Comparison of ENCODE assay signal across 8 cellular contexts in genomic region chr3:190566043-190566933, GRCh38. TPM values are rescaled to one million over a fixed set of nuclear protein-coding genes. Genes with fewer than 3 reads are reported as not detected.
DNase-seq lines count a peak whose midpoint lies in the region; TF ChIP-seq lines count a peak whose summit lies in the region.

No MANE protein-coding gene starts in this region.

- H3K79me2 ChIP-seq in PC-9 (ENCODE audit: low read depth) = no peaks in the 10 kb centered on the region
- peaks cover 8% of the 10 kb centered on the region for H3K79me2 ChIP-seq in smooth muscle cell (ENCODE audit: low read depth)

- peak overlapping the region; percentile 53 for H3K4me2 ChIP-seq in PC-9
- H3K4me2 ChIP-seq in smooth muscle cell = peak overlapping the region; percentile 58

- H3K27ac ChIP-seq in PC-9 = peak overlapping the region; percentile 82
- peak overlapping the region; percentile 98 for H3K27ac ChIP-seq in smooth muscle cell (ENCODE audit: low read depth)

- H3K9me2 ChIP-seq in PC-9 (ENCODE audit: insufficient read depth) = no peaks in the 10 kb centered on the region

- H2AFZ ChIP-seq in PC-9 (peak overlapping the region; percentile 72), smooth muscle cell (ENCODE audit: low read depth) (no peak overlapping the region)

- no peaks in the 10 kb centered on the region for H3K27me3 ChIP-seq in PC-9 (ENCODE audit: insufficient read depth, low read depth)
- H3K27me3 ChIP-seq in smooth muscle cell (ENCODE audit: low read depth) = no peaks in the 10 kb centered on the region

- intact Hi-C loops in PC-9 (cut with micrococcal nuclease; ENCODE audit: unreplicated experiment) = loop anchor here (1.0 to 10.0 kb wide), 6 partner anchors 20 to 669 kb away; no protein-coding TSS in a partner anchor

- H3K36me3 ChIP-seq in PC-9 (ENCODE audit: low read depth) = no peaks in the 10 kb centered on the region
- H3K36me3 ChIP-seq in smooth muscle cell (ENCODE audit: low read depth) = no peaks in the 10 kb centered on the region

- no peak for TF ChIP-seq CTCF in PC-9 (conservative IDR thresholded peaks at IDR 0.05)
- TF ChIP-seq CTCF in smooth muscle cell (IDR thresholded peaks at IDR 0.05; ENCODE audit: borderline replicate concordance, insufficient read depth, poor library complexity, severe bottlenecking) = no peak
- no peak for TF ChIP-seq CTCF in GM10248 (IDR thresholded peaks at IDR 0.05; ENCODE audit: control extremely low read depth, extremely low read depth, low read depth, missing control alignments)

- BruUV-seq in PC-9 (replicated peaks; lab: Mats Ljungman, UMichigan) = no TSS peak

- CTCF ChIA-PET in PC-9 (lab: Charles Lee) = interaction anchor here (0.7 kb wide), 1 partner anchor 33 kb away, joined by 4 read pairs; no protein-coding TSS in a partner anchor
- CTCF ChIA-PET in GM10248 (lab: Yijun Ruan, JAX) = interaction anchor here (1.1 to 1.3 kb wide), 2 partner anchors 15 to 24 kb away, joined by 3 read pairs; no protein-coding TSS in a partner anchor

- no peaks in the 10 kb centered on the region for H4K20me1 ChIP-seq in PC-9 (ENCODE audit: insufficient read depth)
- H4K20me1 ChIP-seq in smooth muscle cell (ENCODE audit: low read depth) = no peaks in the 10 kb centered on the region

- H3K9ac ChIP-seq in smooth muscle cell (ENCODE audit: low read depth) = peak overlapping the region; percentile 83

- peaks cover 23% of the 10 kb centered on the region; the same call in 1 of the 2 replicates for H3F3A ChIP-seq in PC-9 (ENCODE audit: insufficient read depth, low read depth)
- peaks cover 9% of the 10 kb centered on the region for H3F3A ChIP-seq in smooth muscle cell (ENCODE audit: low read depth)

- no peak overlapping the region for H3K4me3 ChIP-seq in PC-9
- H3K4me3 ChIP-seq in smooth muscle cell = no peak overlapping the region

- POLR2A ChIA-PET in PC-9 (lab: Charles Lee; ENCODE audit: unreplicated experiment) = interaction anchor here (0.6 to 0.7 kb wide), 2 partner anchors 51 to 97 kb away, joined by 3 to 4 read pairs; no protein-coding TSS in a partner anchor
- POLR2A ChIA-PET in GM10248 (lab: Yijun Ruan, JAX) = no interaction called here

- peaks cover 33% of the 10 kb centered on the region for H3K4me1 ChIP-seq in PC-9 (replicated peaks; ENCODE audit: insufficient read depth)
- peaks cover 14% of the 10 kb centered on the region for H3K4me1 ChIP-seq in smooth muscle cell (ENCODE audit: low read depth)

- DNase-seq in activated CD4-positive, alpha-beta T cell treated with anti-CD3 and anti-CD28 coated beads for 24 hours (ENCODE audit: low read depth in 2 of 2) = peak; percentile 24 to 60
- DNase-seq in activated CD4-positive, alpha-beta T cell treated with anti-CD3 and anti-CD28 coated beads, Interleukin-2, amount 50 U/mL, for 1 hour = no peak
- peak; percentile 94 to 100 for DNase-seq in PC-9
- peak; percentile 99 for DNase-seq in amniotic stem cell (lab: John Stamatoyannopoulos, UW)
- DNase-seq in hippocampal formation (lab: John Stamatoyannopoulos, UW) = peak; percentile 5 to 52
- peak; percentile 29 for DNase-seq in smooth muscle cell (lab: John Stamatoyannopoulos, UW; ENCODE audit: unreplicated experiment)
- no peak for DNase-seq in ecto neural progenitor cell (ENCODE audit: low spot score)
- no peak for DNase-seq in GM10248 (ENCODE audit: extremely low spot score)

- WGBS in smooth muscle cell (ENCODE audit: low lambda C conversion rate) = 20% methylated on average over 6 of the region's 6 CpGs

- H3K9me3 ChIP-seq in PC-9 (ENCODE audit: insufficient read depth, low read depth) (peaks cover 25% of the 10 kb centered on the region), smooth muscle cell (replicated peaks; ENCODE audit: low read depth) (no peaks in the 10 kb centered on the region)

RNA-seq across cellular contexts. Expression of gene IL1RAP, which starts 52.4 kb away (rescaled TPM):
- total RNA-seq in PC-9 (2021) = 8.4 and 13.3 TPM in 2 replicates
- 49.1 and 53.5 TPM in 2 replicates for total RNA-seq in smooth muscle cell
- 13.5 and 16.5 TPM in 2 replicates for polyA plus RNA-seq in smooth muscle cell

Comparison
In these comparisons a context has a peak if more than half of its experiments do, and no peak if none do; other contexts are left out.
1. DNase-seq: peak in activated CD4-positive, alpha-beta T cell treated with anti-CD3 and anti-CD28 coated beads for 24 hours (2 of 2), PC-9 (2 of 2), amniotic stem cell (single experiment), hippocampal formation (2 of 2) and smooth muscle cell (single experiment); none in activated CD4-positive, alpha-beta T cell treated with anti-CD3 and anti-CD28 coated beads, Interleukin-2, amount 50 U/mL, for 1 hour (single experiment), ecto neural progenitor cell (single experiment) and GM10248 (single experiment).